Comparison of ENCODE assay signal across 10 cellular contexts in the genomic region with DNA sequence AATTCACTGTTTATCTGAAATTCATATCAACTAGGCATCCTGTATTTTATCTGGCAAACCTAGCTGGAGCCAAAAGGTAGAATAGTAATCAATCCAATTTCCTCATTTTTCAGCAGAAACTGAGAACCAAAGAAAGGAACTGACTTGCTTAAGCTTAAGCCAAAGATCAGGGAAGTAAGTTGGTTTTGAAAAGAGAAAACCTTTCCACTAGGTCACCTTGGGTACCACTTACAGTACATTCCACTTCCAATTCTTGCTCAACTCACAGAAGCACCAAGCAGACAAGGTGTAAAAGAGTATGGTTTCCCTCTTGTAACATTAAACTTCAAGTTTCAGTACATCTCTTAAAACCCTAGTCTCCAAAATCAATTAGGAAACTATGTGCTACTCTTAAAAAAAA.
A peak's percentile ranks its signal among the peaks of the same experiment; 100 is the strongest.
DNase-seq lines count a peak whose midpoint lies in the region; ATAC-seq, FAIRE-seq and TF ChIP-seq lines count a peak whose summit lies in the region.
"Had no signal": no experiment of that assay in that cellular context is flagged by ENCODE, and none has a peak within 500 bp of the region (broad histone marks: within the 10 kb centered on the region; RNA-seq: fewer than 3 reads in every experiment).

No MANE protein-coding gene starts in this region.

- CTCF ChIA-PET in CD4-positive, alpha-beta memory T cell (lab: Charles Lee; ENCODE audit: partially characterized antibody): interaction anchor here (0.9 kb wide), 1 partner anchor 79 kb away, joined by 3 read pairs; the partner anchor contains the start of gene ZFAND4
- CTCF ChIA-PET in GM12878 (lab: Yijun Ruan, JAX) (interaction anchor here (0.7 to 2.8 kb wide), 3 partner anchors 12 to 128 kb away, joined by 3 to 16 read pairs (median 3); no protein-coding TSS in a partner anchor), GM10248 (lab: Yijun Ruan, JAX) (interaction anchor here (2.2 kb wide), 1 partner anchor 13 kb away, joined by 9 read pairs; no protein-coding TSS in a partner anchor)

- TF ChIP-seq EP300 in GM12878 (IDR thresholded peaks at IDR 0.05; ENCODE audit: borderline replicate concordance in 1 of 2, control insufficient read depth in 1 of 2, low read depth in 2 of 2, low read length in 2 of 2): no peak

- H3K4me3 Mint-ChIP-seq in CD4-positive, alpha-beta memory T cell: peak overlapping the region; percentile 90 to 97 (median 96)
- peak overlapping the region; percentile 85 for H3K4me3 Mint-ChIP-seq in natural killer cell

- H3K36me3 Mint-ChIP-seq in CD4-positive, alpha-beta memory T cell: peaks cover 25 to 29% of the 10 kb centered on the region in 2 donors
- H3K36me3 Mint-ChIP-seq in natural killer cell: peaks cover 9% of the 10 kb centered on the region

- H3K36me3 ChIP-seq in CD4-positive, alpha-beta memory T cell (ENCODE audit: insufficient read depth, low read length): no peaks in the 10 kb centered on the region
- H3K36me3 ChIP-seq in MM.1S (replicated peaks; ENCODE audit: insufficient read depth, low read length): no peaks in the 10 kb centered on the region
- H3K36me3 ChIP-seq in GM12878 (ENCODE audit: control insufficient read depth in 2 of 2, insufficient read depth in 2 of 2, low read length in 1 of 2): no peaks in the 10 kb centered on the region

- H3K9me3 Mint-ChIP-seq in CD4-positive, alpha-beta memory T cell: peaks cover 0 to 6% (median 0%) of the 10 kb centered on the region in 8 donors
- H3K9me3 Mint-ChIP-seq in natural killer cell: no peaks in the 10 kb centered on the region

- no peak for TF ChIP-seq RAD21 in GM12878 (IDR thresholded peaks at IDR 0.05; ENCODE audit: insufficient read depth, low read depth, low read length)

- no peaks in the 10 kb centered on the region for H3F3A ChIP-seq in MM.1S (ENCODE audit: insufficient read depth, low read length)

- SMC1A ChIA-PET in GM12878 (lab: Charles Lee; ENCODE audit: uncharacterized antibody, unreplicated experiment): interaction anchor here (0.5 to 3.8 kb wide), 8 partner anchors 12 to 638 kb away, joined by 3 to 21 read pairs (median 3); no protein-coding TSS in a partner anchor

- H3K27ac Mint-ChIP-seq in CD4-positive, alpha-beta memory T cell: peak overlapping the region; percentile 31 to 97 (median 96)
- H3K27ac Mint-ChIP-seq in natural killer cell: peak overlapping the region; percentile 10 to 85

- intact Hi-C loops in CD4-positive, alpha-beta memory T cell (cut with micrococcal nuclease): loop anchor here (1.0 kb wide), 1 partner anchor 12 kb away; no protein-coding TSS in a partner anchor
- intact Hi-C loops in GM12878 (cut with micrococcal nuclease; ENCODE audit: unreplicated experiment): loop anchor here (5.0 kb wide), 1 partner anchor 126 kb away; no protein-coding TSS in a partner anchor
- intact Hi-C loops in natural killer cell (cut with micrococcal nuclease): loop anchor here (5.0 kb wide), 1 partner anchor 36 kb away; no protein-coding TSS in a partner anchor

- no peak for TF ChIP-seq CTCF in MM.1S (IDR thresholded peaks at IDR 0.05; ENCODE audit: low read length)
- TF ChIP-seq CTCF in GM12878 (IDR thresholded peaks at IDR 0.05 in 2 of 3, conservative IDR thresholded peaks at IDR 0.05 in 1 of 3; ENCODE audit: control insufficient read depth in 2 of 3, extremely low read depth in 1 of 3, insufficient read depth in 1 of 3, low read depth in 3 of 3, low read length in 3 of 3): no peak
- TF ChIP-seq CTCF in natural killer cell (IDR thresholded peaks at IDR 0.05): no peak
- TF ChIP-seq CTCF in GM10248 (IDR thresholded peaks at IDR 0.05; ENCODE audit: control extremely low read depth, extremely low read depth, low read depth, missing control alignments): no peak

- no peaks in the 10 kb centered on the region for H3K27me3 ChIP-seq in CD4-positive, alpha-beta memory T cell (ENCODE audit: insufficient read depth, low read length)
- H3K27me3 ChIP-seq in MM.1S (replicated peaks; ENCODE audit: insufficient read depth, low read length) (no peaks in the 10 kb centered on the region), GM12878 (replicated peaks in 1 of 2; ENCODE audit: control insufficient read depth in 2 of 2, insufficient read depth in 2 of 2, low read length in 1 of 2) (no peaks in the 10 kb centered on the region)

- H3K4me2 ChIP-seq in MM.1S (ENCODE audit: low read depth, low read length) (peak overlapping the region; percentile 79; the same call in 1 of the 2 replicates), GM12878 (ENCODE audit: control insufficient read depth, insufficient read depth) (peak overlapping the region; percentile 81)

- no TSS peak for BruUV-seq in GM12878 (replicated peaks; lab: Mats Ljungman, UMichigan)

- no peak for DNase-seq in CD4-positive, alpha-beta memory T cell
- DNase-seq in MM.1S (no peak), GM12878 (ENCODE audit: low read depth, low spot score) (no peak), natural killer cell (no peak), NCI-H2029 treated with DMSO at 0.1 percent for 48 hours (lab: John Stamatoyannopoulos, UW) (no peak), GM10248 (ENCODE audit: extremely low spot score) (no peak)
- DNase-seq: left cardiac atrium; stimulated activated CD4-positive, alpha-beta T cell treated with anti-CD3 and anti-CD28 coated beads, Interleukin-4, amount 100 ng/mL, for 4 hours had no signal

- peaks cover 28% of the 10 kb centered on the region for H3K79me2 ChIP-seq in MM.1S (ENCODE audit: low read length)
- peaks cover 17% of the 10 kb centered on the region for H3K79me2 ChIP-seq in GM12878 (ENCODE audit: control insufficient read depth, insufficient read depth, low read length)

- H4K20me1 ChIP-seq in MM.1S (ENCODE audit: insufficient read depth, low read length) (no peaks in the 10 kb centered on the region), GM12878 (ENCODE audit: control insufficient read depth, insufficient read depth) (no peaks in the 10 kb centered on the region)

- H3K9ac ChIP-seq in MM.1S (ENCODE audit: low read length): no peak overlapping the region
- H3K9ac ChIP-seq in GM12878 (ENCODE audit: control insufficient read depth, insufficient read depth, low read length): peak overlapping the region; percentile 54

- H3K9me3 ChIP-seq in CD4-positive, alpha-beta memory T cell (ENCODE audit: control insufficient read depth in 1 of 2, low read length in 2 of 2): no peaks in the 10 kb centered on the region
- no peaks in the 10 kb centered on the region for H3K9me3 ChIP-seq in MM.1S (replicated peaks; ENCODE audit: insufficient read depth, low read length)
- H3K9me3 ChIP-seq in GM12878 (replicated peaks; ENCODE audit: control insufficient read depth, insufficient read depth, low read length): no peaks in the 10 kb centered on the region

- no peaks in the 10 kb centered on the region for H3K27me3 Mint-ChIP-seq in CD4-positive, alpha-beta memory T cell
- H3K27me3 Mint-ChIP-seq in natural killer cell (ENCODE audit: low read depth in 2 of 2): no peaks in the 10 kb centered on the region

- peaks cover 25 to 58% (median 36%) of the 10 kb centered on the region in 4 donors for H3K4me1 Mint-ChIP-seq in CD4-positive, alpha-beta memory T cell
- peaks cover 40 to 41% of the 10 kb centered on the region in 2 donors for H3K4me1 Mint-ChIP-seq in natural killer cell

- H2AFZ ChIP-seq in MM.1S (ENCODE audit: low read length) (no peak overlapping the region), GM12878 (ENCODE audit: control insufficient read depth, low read depth, low read length) (no peak overlapping the region; the same call in 1 of the 2 replicates)

- RAD21 ChIA-PET in GM12878 (lab: Charles Lee; ENCODE audit: unreplicated experiment): interaction anchor here (2.3 kb wide), 1 partner anchor 12 kb away, joined by 7 read pairs; no protein-coding TSS in a partner anchor

- no peaks in the 10 kb centered on the region for H3K9me2 ChIP-seq in MM.1S (replicated peaks; ENCODE audit: insufficient read depth, low read length)

- H3K4me3 ChIP-seq in CD4-positive, alpha-beta memory T cell (ENCODE audit: low read length in 2 of 2): peak overlapping the region in 1 of 2 donors; percentile 62
- H3K4me3 ChIP-seq in MM.1S (ENCODE audit: low read length) (no peak overlapping the region), GM12878 (peak overlapping the region; percentile 74)

- no peak for FAIRE-seq in GM12878 (lab: Jason Lieb, UNC)

- peak overlapping the region; percentile 66 for H3K27ac ChIP-seq in CD4-positive, alpha-beta memory T cell (ENCODE audit: low read depth, low read length)
- H3K27ac ChIP-seq in MM.1S (ENCODE audit: low read length) (no peak overlapping the region), GM12878 (ENCODE audit: control insufficient read depth, insufficient read depth) (no peak overlapping the region; the same call in 1 of the 2 replicates)

- peaks cover 33% of the 10 kb centered on the region for H3K4me1 ChIP-seq in CD4-positive, alpha-beta memory T cell (ENCODE audit: insufficient read depth, low read length)
- H3K4me1 ChIP-seq in MM.1S (ENCODE audit: low read length): peaks cover 10% of the 10 kb centered on the region
- H3K4me1 ChIP-seq in GM12878 (ENCODE audit: control insufficient read depth, insufficient read depth, low read length): peaks cover 3% of the 10 kb centered on the region; the same call in 1 of the 2 replicates

- TF ChIP-seq POLR2A in GM12878 (IDR thresholded peaks at IDR 0.05; ENCODE audit: low read depth, low read length): no peak

- in situ Hi-C loops in GM12878 (cut with MboI): no loop called here

- ATAC-seq in GM12878 (no peak), natural killer cell (no peak), GM21526 (IDR thresholded peaks at IDR 0.05; ENCODE audit: low FRiP score, unreplicated experiment) (no peak), GM19395 (IDR thresholded peaks at IDR 0.05; ENCODE audit: unreplicated experiment) (no peak)
- ATAC-seq: left cardiac atrium had no signal

- POLR2A ChIA-PET in CD4-positive, alpha-beta memory T cell (lab: Charles Lee; ENCODE audit: partially characterized antibody): interaction anchor here (1.2 to 2.3 kb wide), 2 partner anchors 12 to 128 kb away, joined by 5 to 27 read pairs; no protein-coding TSS in a partner anchor
- POLR2A ChIA-PET in GM12878 (lab: Charles Lee): interaction anchor here (1.2 kb wide), 1 partner anchor 12 kb away, joined by 7 read pairs; no protein-coding TSS in a partner anchor
- POLR2A ChIA-PET in GM10248 (lab: Yijun Ruan, JAX): no interaction called here

TF ChIP-seq in GM12878, 131 proteins besides CTCF, POLR2A, EP300 and RAD21:
- TF ChIP-seq CHD2 (IDR thresholded peaks at IDR 0.05; ENCODE audit: borderline replicate concordance, low read depth, low read length): no peak
TF ChIP-seq in GM12878: peak in this region for 0.
